Comparison of ENCODE assay signal across 1 cellular context in the genomic region with DNA sequence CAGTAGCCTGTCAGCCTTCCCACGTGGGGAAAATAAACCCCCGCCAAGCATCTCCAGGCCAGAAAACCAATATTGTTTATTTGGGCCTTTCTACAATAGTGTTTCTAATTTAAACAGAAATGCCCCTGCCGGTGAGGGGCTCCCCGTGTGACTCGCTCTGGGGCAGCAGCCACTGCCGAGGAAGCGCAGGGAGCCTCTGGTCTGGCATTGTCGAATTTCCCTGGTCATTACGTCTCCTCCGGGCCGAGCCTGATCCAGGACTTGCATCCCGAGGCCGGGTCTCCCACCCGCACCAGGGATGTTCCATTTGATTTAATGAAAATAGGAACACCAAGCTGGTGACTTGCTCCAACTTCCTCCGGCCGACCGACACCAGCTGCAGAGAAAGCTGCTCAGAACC.
TF ChIP-seq lines count a peak whose summit lies in the region.

No MANE protein-coding gene starts in this region.

TF ChIP-seq in K562, 482 proteins besides CTCF, POLR2A, EP300 and RAD21:
- TF ChIP-seq, protein P1, sequence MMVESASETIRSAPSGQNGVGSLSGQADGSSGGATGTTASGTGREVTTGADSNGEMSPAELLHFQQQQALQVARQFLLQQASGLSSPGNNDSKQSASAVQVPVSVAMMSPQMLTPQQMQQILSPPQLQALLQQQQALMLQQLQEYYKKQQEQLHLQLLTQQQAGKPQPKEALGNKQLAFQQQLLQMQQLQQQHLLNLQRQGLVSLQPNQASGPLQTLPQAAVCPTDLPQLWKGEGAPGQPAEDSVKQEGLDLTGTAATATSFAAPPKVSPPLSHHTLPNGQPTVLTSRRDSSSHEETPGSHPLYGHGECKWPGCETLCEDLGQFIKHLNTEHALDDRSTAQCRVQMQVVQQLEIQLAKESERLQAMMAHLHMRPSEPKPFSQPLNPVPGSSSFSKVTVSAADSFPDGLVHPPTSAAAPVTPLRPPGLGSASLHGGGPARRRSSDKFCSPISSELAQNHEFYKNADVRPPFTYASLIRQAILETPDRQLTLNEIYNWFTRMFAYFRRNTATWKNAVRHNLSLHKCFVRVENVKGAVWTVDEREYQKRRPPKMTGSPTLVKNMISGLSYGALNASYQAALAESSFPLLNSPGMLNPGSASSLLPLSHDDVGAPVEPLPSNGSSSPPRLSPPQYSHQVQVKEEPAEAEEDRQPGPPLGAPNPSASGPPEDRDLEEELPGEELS (CRISPR knock-in tag; IDR thresholded peaks at IDR 0.05; ENCODE audit: borderline replicate concordance), result no peak
- TF ChIP-seq TARDBP (IDR thresholded peaks at IDR 0.05) (no peak), ZFP30 (CRISPR knock-in tag; IDR thresholded peaks at IDR 0.05; ENCODE audit: borderline replicate concordance) (no peak), ZNF24 (IDR thresholded peaks at IDR 0.05) (0 out of 2 replicates have a peak, but pooled peaks have one; percentile 28), NFE2 (IDR thresholded peaks at IDR 0.05; ENCODE audit: low read depth) (no peak)
- TF ChIP-seq, protein P2, sequence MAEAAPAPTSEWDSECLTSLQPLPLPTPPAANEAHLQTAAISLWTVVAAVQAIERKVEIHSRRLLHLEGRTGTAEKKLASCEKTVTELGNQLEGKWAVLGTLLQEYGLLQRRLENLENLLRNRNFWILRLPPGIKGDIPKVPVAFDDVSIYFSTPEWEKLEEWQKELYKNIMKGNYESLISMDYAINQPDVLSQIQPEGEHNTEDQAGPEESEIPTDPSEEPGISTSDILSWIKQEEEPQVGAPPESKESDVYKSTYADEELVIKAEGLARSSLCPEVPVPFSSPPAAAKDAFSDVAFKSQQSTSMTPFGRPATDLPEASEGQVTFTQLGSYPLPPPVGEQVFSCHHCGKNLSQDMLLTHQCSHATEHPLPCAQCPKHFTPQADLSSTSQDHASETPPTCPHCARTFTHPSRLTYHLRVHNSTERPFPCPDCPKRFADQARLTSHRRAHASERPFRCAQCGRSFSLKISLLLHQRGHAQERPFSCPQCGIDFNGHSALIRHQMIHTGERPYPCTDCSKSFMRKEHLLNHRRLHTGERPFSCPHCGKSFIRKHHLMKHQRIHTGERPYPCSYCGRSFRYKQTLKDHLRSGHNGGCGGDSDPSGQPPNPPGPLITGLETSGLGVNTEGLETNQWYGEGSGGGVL (CRISPR knock-in tag; IDR thresholded peaks at IDR 0.05), result no peak
